8 cellular contexts compared by ENCODE assay signal in the genomic region with DNA sequence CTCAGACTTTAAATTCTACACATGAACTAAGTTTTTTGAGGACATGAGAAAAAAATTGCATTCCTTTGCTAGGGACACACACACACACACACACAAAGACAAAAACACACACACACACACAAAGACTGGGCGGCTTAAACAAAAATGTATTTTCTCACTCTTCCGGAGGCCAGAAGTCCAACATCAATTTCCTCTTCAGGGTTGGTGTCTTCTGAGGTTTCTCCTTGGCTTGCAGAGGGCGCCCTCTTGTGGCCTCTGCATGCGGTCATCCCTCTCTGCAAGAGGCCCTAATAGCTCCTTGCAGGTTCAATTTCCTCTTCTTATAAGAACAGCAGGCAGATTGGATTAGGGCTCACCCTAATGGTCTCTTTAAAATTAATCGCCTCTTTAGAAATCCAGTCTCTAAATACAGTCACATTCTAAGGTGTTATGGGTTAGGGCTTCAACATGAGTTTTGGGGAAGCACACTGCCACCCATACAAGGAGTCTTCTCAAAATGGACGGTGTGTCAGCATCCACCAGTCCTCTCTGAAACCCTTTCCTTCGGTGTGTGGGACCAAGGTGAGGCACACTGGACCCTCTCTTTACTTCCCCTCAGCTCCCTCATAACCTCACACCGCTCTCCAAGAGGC.
DNase-seq lines count a peak whose midpoint lies in the region; ATAC-seq, FAIRE-seq and TF ChIP-seq lines count a peak whose summit lies in the region.

No MANE protein-coding gene starts in this region.

- H3K36me3 ChIP-seq in pancreas (no peaks in the 10 kb centered on the region), tibial nerve (no peaks in the 10 kb centered on the region)

- POLR2A ChIA-PET in activated naive CD8-positive, alpha-beta T cell treated with anti-CD3 and anti-CD28 coated beads, Interleukin-2, amount 10 ng/mL, durations not matched to agents 7 days and 5 days (lab: Charles Lee), result interaction anchor here (0.7 to 3.6 kb wide), 7 partner anchors 24 to 657 kb away, joined by 3 to 19 read pairs (median 5); partner anchors contain the start of gene CD164

- peak; percentile 82 for ATAC-seq in HG02642 (IDR thresholded peaks at IDR 0.05; ENCODE audit: poor library complexity, unreplicated experiment)
- ATAC-seq in activated naive CD8-positive, alpha-beta T cell treated with anti-CD3 and anti-CD28 coated beads, Interleukin-2, amount 10 ng/mL, durations not matched to agents 7 days and 5 days (ENCODE audit: low read depth), result peak; percentile 85
- peak; percentile 94 for ATAC-seq in Right ventricle myocardium inferior
- peak; percentile 96 to 98 (median 97) for ATAC-seq in pancreas

- no peak for TF ChIP-seq POLR2A in tibial nerve (IDR thresholded peaks at IDR 0.05)

- FAIRE-seq in pancreas (lab: Jason Lieb, UNC), result peak; percentile 43

- peak overlapping the region; percentile 94 for H3K27ac Mint-ChIP-seq in activated naive CD8-positive, alpha-beta T cell treated with anti-CD3 and anti-CD28 coated beads, Interleukin-2, amount 10 ng/mL, durations not matched to agents 7 days and 5 days

- peak overlapping the region; percentile 92 for H3K4me3 Mint-ChIP-seq in activated naive CD8-positive, alpha-beta T cell treated with anti-CD3 and anti-CD28 coated beads, Interleukin-2, amount 10 ng/mL, durations not matched to agents 7 days and 5 days

- 11 to 15% methylated on average over 8 of the region's 8 CpGs for WGBS in pancreas, 2 donors
- 4 to 18% methylated on average over 7 to 8 of the region's 8 CpGs for WGBS in tibial nerve, 2 donors

- no peaks in the 10 kb centered on the region for H3K9me3 Mint-ChIP-seq in activated naive CD8-positive, alpha-beta T cell treated with anti-CD3 and anti-CD28 coated beads, Interleukin-2, amount 10 ng/mL, durations not matched to agents 7 days and 5 days

- TF ChIP-seq CTCF in GM12865 (IDR thresholded peaks at IDR 0.05; ENCODE audit: insufficient read depth, low read depth, low read length, missing control alignments), result peak; percentile 92
- peak; percentile 76 to 88 (median 86) for TF ChIP-seq CTCF in pancreas (IDR thresholded peaks at IDR 0.05)
- peak; percentile 85 to 91 (median 87) for TF ChIP-seq CTCF in tibial nerve (IDR thresholded peaks at IDR 0.05)

- peak; percentile 94 for DNase-seq in GM12865 (ENCODE audit: low read depth)
- peak; percentile 84 for DNase-seq in NCI-H1092 treated with DMSO at 0.1 percent for 48 hours (lab: John Stamatoyannopoulos, UW)
- DNase-seq in SKM-1 treated with dmso at 0.1 percent for 144 hours (lab: John Stamatoyannopoulos, UW; ENCODE audit: unreplicated experiment), result peak; percentile 87
- peak; percentile 86 for DNase-seq in activated naive CD8-positive, alpha-beta T cell treated with anti-CD3 and anti-CD28 coated beads, Interleukin-2, amount 10 ng/mL, durations not matched to agents 7 days and 5 days
- peak; percentile 90 for DNase-seq in Right ventricle myocardium inferior (ENCODE audit: missing footprints)
- DNase-seq in pancreas, result peak; percentile 72 to 90 (median 84)
- DNase-seq in tibial nerve (ENCODE audit: low spot score in 2 of 2), result peak; percentile 75 to 90

- peak overlapping the region; percentile 65 for H3K4me3 ChIP-seq in GM12865 (ENCODE audit: low read depth, low read length)
- H3K4me3 ChIP-seq in pancreas, result peak overlapping the region in 2 of 4 donors; percentile 17 to 31
- peak overlapping the region in 2 of 4 donors; percentile 6 to 25 for H3K4me3 ChIP-seq in tibial nerve

- H3K36me3 Mint-ChIP-seq in activated naive CD8-positive, alpha-beta T cell treated with anti-CD3 and anti-CD28 coated beads, Interleukin-2, amount 10 ng/mL, durations not matched to agents 7 days and 5 days, result no peaks in the 10 kb centered on the region

- intact Hi-C loops in Right ventricle myocardium inferior (cut with DNase I), result loop anchor here (1.0 to 5.0 kb wide), 2 partner anchors 334 to 512 kb away; no protein-coding TSS in a partner anchor
- intact Hi-C loops in pancreas (cut with DNase I), result loop anchor here in 2 of 3 donors (5.0 to 10.0 kb wide), 3 partner anchors 145 to 337 kb away; no protein-coding TSS in a partner anchor

- peak in 1 of 2 donors; percentile 18 for TF ChIP-seq EP300 in tibial nerve (IDR thresholded peaks at IDR 0.05)

- peak overlapping the region in 3 of 4 donors; percentile 2 to 52 (median 23) for H3K27ac ChIP-seq in pancreas
- no peak overlapping the region for H3K27ac ChIP-seq in tibial nerve

- H3K4me1 Mint-ChIP-seq in activated naive CD8-positive, alpha-beta T cell treated with anti-CD3 and anti-CD28 coated beads, Interleukin-2, amount 10 ng/mL, durations not matched to agents 7 days and 5 days, result peaks cover 25% of the 10 kb centered on the region

- H3K4me1 ChIP-seq in pancreas (no peaks in the 10 kb centered on the region), tibial nerve (peaks cover 0 to 10% (median 0%) of the 10 kb centered on the region in 4 donors)

- H3K27me3 ChIP-seq in pancreas (no peaks in the 10 kb centered on the region), tibial nerve (no peaks in the 10 kb centered on the region)

- H3K9me3 ChIP-seq in pancreas (no peaks in the 10 kb centered on the region), tibial nerve (no peaks in the 10 kb centered on the region)

- no peaks in the 10 kb centered on the region for H3K27me3 Mint-ChIP-seq in activated naive CD8-positive, alpha-beta T cell treated with anti-CD3 and anti-CD28 coated beads, Interleukin-2, amount 10 ng/mL, durations not matched to agents 7 days and 5 days

Comparison
In these comparisons a context has a peak if more than half of its experiments do, and no peak if none do; other contexts are left out.
1. H3K27ac ChIP-seq: peak in pancreas (3 of 4); none in tibial nerve (0 of 4).
2. Peak in every context shown above with its lines, with median percentiles within 50 percentile points of each other: DNase-seq, CTCF ChIP-seq and ATAC-seq.